ENCODE assay signal across 1 cellular context in the genomic region with DNA sequence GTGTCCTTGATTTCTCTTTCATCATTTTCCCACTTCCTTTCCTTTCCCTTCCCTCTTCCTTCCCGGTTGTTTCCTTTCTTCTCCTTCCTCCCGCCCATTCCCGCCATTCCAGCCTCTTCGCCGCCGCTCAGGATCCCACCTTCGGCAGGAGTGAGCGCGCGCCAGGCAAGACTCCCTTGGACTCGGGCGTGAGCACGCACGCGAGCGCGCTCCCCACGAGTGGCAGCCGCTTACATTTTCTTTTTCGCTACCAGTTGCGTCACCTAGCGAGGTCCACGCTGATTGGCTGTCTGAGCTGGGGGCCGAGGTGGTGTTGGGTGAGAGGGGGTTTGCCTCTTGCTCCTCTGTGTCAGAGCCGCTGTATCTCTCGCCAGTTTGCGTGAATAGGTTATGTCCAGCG.
TF ChIP-seq lines count a peak whose summit lies in the region.

No MANE protein-coding gene starts in this region.

TF ChIP-seq in HCT116, 20 proteins besides CTCF, POLR2A, EP300 and RAD21 (continued from another document):
- TF ChIP-seq POLR2AphosphoS5 (IDR thresholded peaks at IDR 0.05; ENCODE audit: low read depth, low read length) (no peak), ZFX (IDR thresholded peaks at IDR 0.05) (no peak), ZNF274 (IDR thresholded peaks at IDR 0.05; ENCODE audit: low read depth, low read length) (no peak)
